ENCODE assay signal across 1 cellular context in genomic region chr11:12824281-12825041, GRCh38.
TF ChIP-seq lines count a peak whose summit lies in the region.

No MANE protein-coding gene starts in this region.

TF ChIP-seq in HepG2, 621 proteins besides CTCF, POLR2A, EP300 and RAD21 (continued from another document and continues in another):
- TF ChIP-seq ZNF383 (CRISPR knock-in tag; IDR thresholded peaks at IDR 0.05; ENCODE audit: borderline replicate concordance) = no peak
- TF ChIP-seq MAFK (conservative IDR thresholded peaks at IDR 0.05 in 1 of 2, IDR thresholded peaks at IDR 0.05 in 1 of 2; ENCODE audit: low read length in 2 of 2) = peak; percentile 23 to 33; a peak in 1 of 4 replicates
- TF ChIP-seq, protein P1, sequence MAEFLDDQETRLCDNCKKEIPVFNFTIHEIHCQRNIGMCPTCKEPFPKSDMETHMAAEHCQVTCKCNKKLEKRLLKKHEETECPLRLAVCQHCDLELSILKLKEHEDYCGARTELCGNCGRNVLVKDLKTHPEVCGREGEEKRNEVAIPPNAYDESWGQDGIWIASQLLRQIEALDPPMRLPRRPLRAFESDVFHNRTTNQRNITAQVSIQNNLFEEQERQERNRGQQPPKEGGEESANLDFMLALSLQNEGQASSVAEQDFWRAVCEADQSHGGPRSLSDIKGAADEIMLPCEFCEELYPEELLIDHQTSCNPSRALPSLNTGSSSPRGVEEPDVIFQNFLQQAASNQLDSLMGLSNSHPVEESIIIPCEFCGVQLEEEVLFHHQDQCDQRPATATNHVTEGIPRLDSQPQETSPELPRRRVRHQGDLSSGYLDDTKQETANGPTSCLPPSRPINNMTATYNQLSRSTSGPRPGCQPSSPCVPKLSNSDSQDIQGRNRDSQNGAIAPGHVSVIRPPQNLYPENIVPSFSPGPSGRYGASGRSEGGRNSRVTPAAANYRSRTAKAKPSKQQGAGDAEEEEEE (CRISPR knock-in tag; IDR thresholded peaks at IDR 0.05; ENCODE audit: borderline replicate concordance) = no peak
- TF ChIP-seq ZNF280B (CRISPR knock-in tag; IDR thresholded peaks at IDR 0.05; ENCODE audit: borderline replicate concordance) = no peak
- TF ChIP-seq MXI1 (IDR thresholded peaks at IDR 0.05; ENCODE audit: borderline replicate concordance, low read depth, low read length) = no peak
- TF ChIP-seq ZNF782 (CRISPR knock-in tag; IDR thresholded peaks at IDR 0.05; ENCODE audit: borderline replicate concordance) = no peak
- no peak for TF ChIP-seq PCBP2 (optimal IDR thresholded peaks at IDR 0.05; ENCODE audit: low read depth, low read length, poor library complexity, severe bottlenecking)
- TF ChIP-seq, protein P2, sequence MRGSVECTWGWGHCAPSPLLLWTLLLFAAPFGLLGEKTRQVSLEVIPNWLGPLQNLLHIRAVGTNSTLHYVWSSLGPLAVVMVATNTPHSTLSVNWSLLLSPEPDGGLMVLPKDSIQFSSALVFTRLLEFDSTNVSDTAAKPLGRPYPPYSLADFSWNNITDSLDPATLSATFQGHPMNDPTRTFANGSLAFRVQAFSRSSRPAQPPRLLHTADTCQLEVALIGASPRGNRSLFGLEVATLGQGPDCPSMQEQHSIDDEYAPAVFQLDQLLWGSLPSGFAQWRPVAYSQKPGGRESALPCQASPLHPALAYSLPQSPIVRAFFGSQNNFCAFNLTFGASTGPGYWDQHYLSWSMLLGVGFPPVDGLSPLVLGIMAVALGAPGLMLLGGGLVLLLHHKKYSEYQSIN (CRISPR knock-in tag; IDR thresholded peaks at IDR 0.05; ENCODE audit: borderline replicate concordance) = no peak
- no peak for TF ChIP-seq ZBTB1 (CRISPR knock-in tag; IDR thresholded peaks at IDR 0.05; ENCODE audit: borderline replicate concordance)
- TF ChIP-seq KMT2B (CRISPR knock-in tag; IDR thresholded peaks at IDR 0.05) = no peak
- no peak for TF ChIP-seq FOSL1 (CRISPR knock-in tag; IDR thresholded peaks at IDR 0.05; ENCODE audit: borderline replicate concordance)
- TF ChIP-seq, protein P3, sequence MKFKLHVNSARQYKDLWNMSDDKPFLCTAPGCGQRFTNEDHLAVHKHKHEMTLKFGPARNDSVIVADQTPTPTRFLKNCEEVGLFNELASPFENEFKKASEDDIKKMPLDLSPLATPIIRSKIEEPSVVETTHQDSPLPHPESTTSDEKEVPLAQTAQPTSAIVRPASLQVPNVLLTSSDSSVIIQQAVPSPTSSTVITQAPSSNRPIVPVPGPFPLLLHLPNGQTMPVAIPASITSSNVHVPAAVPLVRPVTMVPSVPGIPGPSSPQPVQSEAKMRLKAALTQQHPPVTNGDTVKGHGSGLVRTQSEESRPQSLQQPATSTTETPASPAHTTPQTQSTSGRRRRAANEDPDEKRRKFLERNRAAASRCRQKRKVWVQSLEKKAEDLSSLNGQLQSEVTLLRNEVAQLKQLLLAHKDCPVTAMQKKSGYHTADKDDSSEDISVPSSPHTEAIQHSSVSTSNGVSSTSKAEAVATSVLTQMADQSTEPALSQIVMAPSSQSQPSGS (CRISPR knock-in tag; IDR thresholded peaks at IDR 0.05) = no peak
- no peak for TF ChIP-seq HIVEP1 (CRISPR knock-in tag; IDR thresholded peaks at IDR 0.05)
- TF ChIP-seq ZNF672 (CRISPR knock-in tag; IDR thresholded peaks at IDR 0.05) = no peak
- TF ChIP-seq, protein P4, sequence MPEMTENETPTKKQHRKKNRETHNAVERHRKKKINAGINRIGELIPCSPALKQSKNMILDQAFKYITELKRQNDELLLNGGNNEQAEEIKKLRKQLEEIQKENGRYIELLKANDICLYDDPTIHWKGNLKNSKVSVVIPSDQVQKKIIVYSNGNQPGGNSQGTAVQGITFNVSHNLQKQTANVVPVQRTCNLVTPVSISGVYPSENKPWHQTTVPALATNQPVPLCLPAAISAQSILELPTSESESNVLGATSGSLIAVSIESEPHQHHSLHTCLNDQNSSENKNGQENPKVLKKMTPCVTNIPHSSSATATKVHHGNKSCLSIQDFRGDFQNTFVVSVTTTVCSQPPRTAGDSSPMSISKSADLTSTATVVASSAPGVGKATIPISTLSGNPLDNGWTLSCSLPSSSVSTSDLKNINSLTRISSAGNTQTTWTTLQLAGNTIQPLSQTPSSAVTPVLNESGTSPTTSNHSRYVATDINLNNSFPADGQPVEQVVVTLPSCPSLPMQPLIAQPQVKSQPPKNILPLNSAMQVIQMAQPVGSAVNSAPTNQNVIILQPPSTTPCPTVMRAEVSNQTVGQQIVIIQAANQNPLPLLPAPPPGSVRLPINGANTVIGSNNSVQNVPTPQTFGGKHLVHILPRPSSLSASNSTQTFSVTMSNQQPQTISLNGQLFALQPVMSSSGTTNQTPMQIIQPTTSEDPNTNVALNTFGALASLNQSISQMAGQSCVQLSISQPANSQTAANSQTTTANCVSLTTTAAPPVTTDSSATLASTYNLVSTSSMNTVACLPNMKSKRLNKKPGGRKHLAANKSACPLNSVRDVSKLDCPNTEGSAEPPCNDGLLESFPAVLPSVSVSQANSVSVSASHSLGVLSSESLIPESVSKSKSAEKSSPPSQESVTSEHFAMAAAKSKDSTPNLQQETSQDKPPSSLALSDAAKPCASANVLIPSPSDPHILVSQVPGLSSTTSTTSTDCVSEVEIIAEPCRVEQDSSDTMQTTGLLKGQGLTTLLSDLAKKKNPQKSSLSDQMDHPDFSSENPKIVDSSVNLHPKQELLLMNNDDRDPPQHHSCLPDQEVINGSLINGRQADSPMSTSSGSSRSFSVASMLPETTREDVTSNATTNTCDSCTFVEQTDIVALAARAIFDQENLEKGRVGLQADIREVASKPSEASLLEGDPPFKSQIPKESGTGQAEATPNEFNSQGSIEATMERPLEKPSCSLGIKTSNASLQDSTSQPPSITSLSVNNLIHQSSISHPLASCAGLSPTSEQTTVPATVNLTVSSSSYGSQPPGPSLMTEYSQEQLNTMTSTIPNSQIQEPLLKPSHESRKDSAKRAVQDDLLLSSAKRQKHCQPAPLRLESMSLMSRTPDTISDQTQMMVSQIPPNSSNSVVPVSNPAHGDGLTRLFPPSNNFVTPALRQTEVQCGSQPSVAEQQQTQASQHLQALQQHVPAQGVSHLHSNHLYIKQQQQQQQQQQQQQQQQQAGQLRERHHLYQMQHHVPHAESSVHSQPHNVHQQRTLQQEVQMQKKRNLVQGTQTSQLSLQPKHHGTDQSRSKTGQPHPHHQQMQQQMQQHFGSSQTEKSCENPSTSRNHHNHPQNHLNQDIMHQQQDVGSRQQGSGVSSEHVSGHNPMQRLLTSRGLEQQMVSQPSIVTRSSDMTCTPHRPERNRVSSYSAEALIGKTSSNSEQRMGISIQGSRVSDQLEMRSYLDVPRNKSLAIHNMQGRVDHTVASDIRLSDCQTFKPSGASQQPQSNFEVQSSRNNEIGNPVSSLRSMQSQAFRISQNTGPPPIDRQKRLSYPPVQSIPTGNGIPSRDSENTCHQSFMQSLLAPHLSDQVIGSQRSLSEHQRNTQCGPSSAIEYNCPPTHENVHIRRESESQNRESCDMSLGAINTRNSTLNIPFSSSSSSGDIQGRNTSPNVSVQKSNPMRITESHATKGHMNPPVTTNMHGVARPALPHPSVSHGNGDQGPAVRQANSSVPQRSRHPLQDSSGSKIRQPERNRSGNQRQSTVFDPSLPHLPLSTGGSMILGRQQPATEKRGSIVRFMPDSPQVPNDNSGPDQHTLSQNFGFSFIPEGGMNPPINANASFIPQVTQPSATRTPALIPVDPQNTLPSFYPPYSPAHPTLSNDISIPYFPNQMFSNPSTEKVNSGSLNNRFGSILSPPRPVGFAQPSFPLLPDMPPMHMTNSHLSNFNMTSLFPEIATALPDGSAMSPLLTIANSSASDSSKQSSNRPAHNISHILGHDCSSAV (CRISPR knock-in tag; IDR thresholded peaks at IDR 0.05; ENCODE audit: borderline replicate concordance) = no peak
- peak; percentile 29; the same call in 1 of the 2 replicates for TF ChIP-seq ZNF263 (CRISPR knock-in tag; IDR thresholded peaks at IDR 0.05)
- no peak for TF ChIP-seq ZNF546 (CRISPR knock-in tag; conservative IDR thresholded peaks at IDR 0.05)
- peak; percentile 56 for TF ChIP-seq POGZ (CRISPR knock-in tag; IDR thresholded peaks at IDR 0.05)
- TF ChIP-seq, protein P5, sequence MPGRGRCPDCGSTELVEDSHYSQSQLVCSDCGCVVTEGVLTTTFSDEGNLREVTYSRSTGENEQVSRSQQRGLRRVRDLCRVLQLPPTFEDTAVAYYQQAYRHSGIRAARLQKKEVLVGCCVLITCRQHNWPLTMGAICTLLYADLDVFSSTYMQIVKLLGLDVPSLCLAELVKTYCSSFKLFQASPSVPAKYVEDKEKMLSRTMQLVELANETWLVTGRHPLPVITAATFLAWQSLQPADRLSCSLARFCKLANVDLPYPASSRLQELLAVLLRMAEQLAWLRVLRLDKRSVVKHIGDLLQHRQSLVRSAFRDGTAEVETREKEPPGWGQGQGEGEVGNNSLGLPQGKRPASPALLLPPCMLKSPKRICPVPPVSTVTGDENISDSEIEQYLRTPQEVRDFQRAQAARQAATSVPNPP (CRISPR knock-in tag; IDR thresholded peaks at IDR 0.05) = no peak
- peak; percentile 34; the same call in 1 of the 2 replicates for TF ChIP-seq ZFP1 (CRISPR knock-in tag; IDR thresholded peaks at IDR 0.05)
- TF ChIP-seq KLF6 (CRISPR knock-in tag; IDR thresholded peaks at IDR 0.05) = no peak
- TF ChIP-seq, protein P6, sequence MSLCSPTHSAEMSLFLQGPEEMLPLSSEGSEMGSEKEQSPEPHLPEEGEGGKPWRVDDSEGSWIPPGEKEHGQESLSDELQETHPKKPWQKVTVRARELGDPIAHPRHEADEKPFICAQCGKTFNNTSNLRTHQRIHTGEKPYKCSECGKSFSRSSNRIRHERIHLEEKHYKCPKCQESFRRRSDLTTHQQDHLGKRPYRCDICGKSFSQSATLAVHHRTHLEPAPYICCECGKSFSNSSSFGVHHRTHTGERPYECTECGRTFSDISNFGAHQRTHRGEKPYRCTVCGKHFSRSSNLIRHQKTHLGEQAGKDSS (CRISPR knock-in tag; IDR thresholded peaks at IDR 0.05; ENCODE audit: borderline replicate concordance, low read depth) = no peak
- TF ChIP-seq ZNF772 (CRISPR knock-in tag; IDR thresholded peaks at IDR 0.05) = no peak
- TF ChIP-seq ETS1 (CRISPR knock-in tag; IDR thresholded peaks at IDR 0.05) = no peak
- no peak for TF ChIP-seq ZNF788 (CRISPR knock-in tag; IDR thresholded peaks at IDR 0.05; ENCODE audit: borderline replicate concordance)
- no peak for TF ChIP-seq ZNF20 (CRISPR knock-in tag; IDR thresholded peaks at IDR 0.05)
- TF ChIP-seq ZFYVE20 (CRISPR knock-in tag; IDR thresholded peaks at IDR 0.05; ENCODE audit: borderline replicate concordance, low read depth) = no peak
- TF ChIP-seq ZNF780A (CRISPR knock-in tag; IDR thresholded peaks at IDR 0.05) = no peak
- peak; percentile 37; the same call in 1 of the 2 replicates for TF ChIP-seq ZBED4 (CRISPR knock-in tag; IDR thresholded peaks at IDR 0.05; ENCODE audit: borderline replicate concordance)
- no peak for TF ChIP-seq ZFAT (CRISPR knock-in tag; conservative IDR thresholded peaks at IDR 0.05)
- TF ChIP-seq KMT2A (CRISPR knock-in tag; IDR thresholded peaks at IDR 0.05) = 0 out of 2 replicates have a peak, but pooled peaks have one; percentile 21
- 0 out of 2 replicates have a peak, but pooled peaks have one; percentile 35 for TF ChIP-seq ZNF205 (CRISPR knock-in tag; IDR thresholded peaks at IDR 0.05)
- TF ChIP-seq KLF12 (CRISPR knock-in tag; IDR thresholded peaks at IDR 0.05; ENCODE audit: borderline replicate concordance) = no peak
- no peak for TF ChIP-seq TAF1 (CRISPR knock-in tag; IDR thresholded peaks at IDR 0.05)
- TF ChIP-seq ZIK1 (CRISPR knock-in tag; IDR thresholded peaks at IDR 0.05; ENCODE audit: borderline replicate concordance, low read depth) = no peak
- TF ChIP-seq, protein P7, sequence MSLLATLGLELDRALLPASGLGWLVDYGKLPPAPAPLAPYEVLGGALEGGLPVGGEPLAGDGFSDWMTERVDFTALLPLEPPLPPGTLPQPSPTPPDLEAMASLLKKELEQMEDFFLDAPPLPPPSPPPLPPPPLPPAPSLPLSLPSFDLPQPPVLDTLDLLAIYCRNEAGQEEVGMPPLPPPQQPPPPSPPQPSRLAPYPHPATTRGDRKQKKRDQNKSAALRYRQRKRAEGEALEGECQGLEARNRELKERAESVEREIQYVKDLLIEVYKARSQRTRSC (CRISPR knock-in tag; IDR thresholded peaks at IDR 0.05; ENCODE audit: low read depth) = no peak
- no peak for TF ChIP-seq FOXK2 (IDR thresholded peaks at IDR 0.05)
- no peak for TF ChIP-seq SIX1 (CRISPR knock-in tag; IDR thresholded peaks at IDR 0.05; ENCODE audit: borderline replicate concordance)
